19 cellular contexts compared by ENCODE assay signal in the genomic region with DNA sequence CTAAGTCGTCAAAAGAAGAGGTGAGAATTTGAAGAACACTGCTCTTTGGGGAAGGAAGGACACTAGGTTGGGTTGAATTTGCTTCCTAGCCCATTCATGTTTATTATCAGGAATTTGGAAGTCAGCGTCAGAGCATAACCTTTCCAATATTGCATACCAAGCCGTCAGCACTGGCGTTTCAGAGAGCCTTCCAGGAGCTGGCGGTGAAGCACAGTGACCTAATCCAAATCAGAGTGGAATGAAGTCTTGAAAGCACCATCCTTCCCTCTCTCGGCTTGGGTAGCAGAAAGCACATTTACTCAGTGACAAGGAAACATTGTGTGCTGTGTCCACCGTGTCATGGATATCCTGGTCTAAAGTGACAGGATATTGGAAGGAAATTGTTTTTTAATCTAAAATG.
"Had no signal": no experiment of that assay in that cellular context is flagged by ENCODE, and none has a peak within 500 bp of the region (broad histone marks: within the 10 kb centered on the region; RNA-seq: fewer than 3 reads in every experiment).

No MANE protein-coding gene starts in this region.

- H3K27ac ChIP-seq: adrenal gland, coronary artery, pancreas, spleen, upper lobe of right lung, VCaP had no signal

- H3K9me3 Mint-ChIP-seq: activated naive CD4-positive, alpha-beta T cell treated with anti-CD3 and anti-CD28 coated beads, Interleukin-2, amount 50 U/mL, for 72 hours; activated T-cell treated with anti-CD3 and anti-CD28 coated beads, Interleukin-2, amount 50 U/mL, for 72 hours had no signal

- H3K4me1 Mint-ChIP-seq: naive thymus-derived CD4-positive, alpha-beta T cell; stimulated activated naive B cell treated with anti-CD40 and anti-IgM and Interleukin-4, amounts not matched to agents 10 μg/mL and 1 μg/mL and 100 μg/mL, for 72 hours; T-helper 17 cell had no signal

- H3K4me3 ChIP-seq: adrenal gland, coronary artery, mucosa of descending colon, pancreas, spleen, upper lobe of right lung had no signal

- H3K27ac Mint-ChIP-seq: activated naive CD4-positive, alpha-beta T cell treated with anti-CD3 and anti-CD28 coated beads, Interleukin-2, amount 50 U/mL, for 72 hours; activated T-cell treated with anti-CD3 and anti-CD28 coated beads, Interleukin-2, amount 50 U/mL, for 72 hours; naive thymus-derived CD4-positive, alpha-beta T cell; stimulated activated naive B cell treated with anti-CD40 and anti-IgM and Interleukin-4, amounts not matched to agents 10 μg/mL and 1 μg/mL and 100 μg/mL, for 72 hours; T-helper 17 cell had no signal

- H3K9me3 ChIP-seq: adrenal gland, mucosa of descending colon, pancreas, spleen, upper lobe of right lung had no signal

- ATAC-seq: activated naive CD4-positive, alpha-beta T cell treated with anti-CD3 and anti-CD28 coated beads, Interleukin-2, amount 50 U/mL, for 72 hours; activated T-cell treated with anti-CD3 and anti-CD28 coated beads, Interleukin-2, amount 50 U/mL, for 72 hours; mucosa of descending colon; naive thymus-derived CD4-positive, alpha-beta T cell; stimulated activated naive B cell treated with anti-CD40 and anti-IgM and Interleukin-4, amounts not matched to agents 10 μg/mL and 1 μg/mL and 100 μg/mL, for 72 hours; T-helper 17 cell; upper lobe of right lung had no signal

- H3K27me3 ChIP-seq: adrenal gland, pancreas, spleen, upper lobe of right lung had no signal

- H3K36me3 Mint-ChIP-seq: activated naive CD4-positive, alpha-beta T cell treated with anti-CD3 and anti-CD28 coated beads, Interleukin-2, amount 50 U/mL, for 72 hours; naive thymus-derived CD4-positive, alpha-beta T cell; stimulated activated naive B cell treated with anti-CD40 and anti-IgM and Interleukin-4, amounts not matched to agents 10 μg/mL and 1 μg/mL and 100 μg/mL, for 72 hours had no signal

- H3K4me3 Mint-ChIP-seq: activated T-cell treated with anti-CD3 and anti-CD28 coated beads, Interleukin-2, amount 50 U/mL, for 72 hours; naive thymus-derived CD4-positive, alpha-beta T cell; stimulated activated naive B cell treated with anti-CD40 and anti-IgM and Interleukin-4, amounts not matched to agents 10 μg/mL and 1 μg/mL and 100 μg/mL, for 72 hours; T-helper 17 cell had no signal

- DNase-seq: activated CD4-positive, alpha-beta T cell treated with anti-CD3 and anti-CD28 coated beads, Interleukin-2, amount 50 U/mL, for 1 hour; activated CD4-positive, CD25-positive, alpha-beta regulatory T cell treated with anti-CD3 and anti-CD28 coated beads, Interleukin-2, amount 50 U/mL, for 72 hours; activated gamma-delta T cell treated with Interleukin-2 at 50 U/mL for 16 hours; activated T-cell treated with anti-CD3 and anti-CD28 coated beads, Interleukin-2, amount 50 U/mL, for 72 hours; central memory CD4-positive, alpha-beta T cell; glutamatergic neuron; mesenchymal stem cell; mucosa of descending colon; naive thymus-derived CD4-positive, alpha-beta T cell; pancreas; spleen; stimulated activated CD4-positive, alpha-beta T cell treated with anti-CD3 and anti-CD28 coated beads, Interleukin-4, amount 100 ng/mL, for 4 hours; stimulated activated naive B cell treated with anti-CD40 and anti-IgM and Interleukin-4, amounts not matched to agents 10 μg/mL and 1 μg/mL and 100 μg/mL, for 72 hours; T-helper 17 cell; upper lobe of right lung had no signal

- H3K4me1 ChIP-seq: adrenal gland, pancreas, spleen, upper lobe of right lung had no signal

- H3K36me3 ChIP-seq: adrenal gland, pancreas, spleen, upper lobe of right lung had no signal
